8 cellular contexts compared by ENCODE assay signal in genomic region chr11:100687630-100688395, GRCh38. TPM values are rescaled to one million over a fixed set of nuclear protein-coding genes. Genes with fewer than 3 reads are reported as not detected.
DNase-seq lines count a peak whose midpoint lies in the region; ATAC-seq and TF ChIP-seq lines count a peak whose summit lies in the region.

No MANE protein-coding gene starts in this region.

- H3K27me3 Mint-ChIP-seq in Caco-2 (ENCODE audit: insufficient read depth, unreplicated experiment): no peaks in the 10 kb centered on the region

- H3K36me3 ChIP-seq in Caco-2 (ENCODE audit: control insufficient read depth, insufficient read depth, low read length): no peaks in the 10 kb centered on the region

- intact Hi-C loops in Caco-2 (cut with micrococcal nuclease; ENCODE audit: unreplicated experiment): loop anchor here (1.0 to 2.0 kb wide), 6 partner anchors 51 to 242 kb away; no protein-coding TSS in a partner anchor

- peak; percentile 92 for TF ChIP-seq CTCF in Caco-2 (IDR thresholded peaks at IDR 0.05; ENCODE audit: insufficient read depth in 1 of 2, low read depth in 1 of 2, low read length in 1 of 2, severe bottlenecking in 1 of 2, unreplicated experiment in 1 of 2)

- H3K4me3 ChIP-seq in Caco-2 (ENCODE audit: low read depth, low read length): peak overlapping the region; percentile 85

- H3K9me3 ChIP-seq in Caco-2: no peaks in the 10 kb centered on the region

- BruUV-seq in Caco-2 (replicated peaks; lab: Mats Ljungman, UMichigan): TSS peak; percentile 34

- H3K9me3 Mint-ChIP-seq in Caco-2 (ENCODE audit: unreplicated experiment): no peaks in the 10 kb centered on the region

- peak; percentile 60 for ATAC-seq in GM19043 (IDR thresholded peaks at IDR 0.05; ENCODE audit: low read depth, unreplicated experiment)
- ATAC-seq in HG03159 (IDR thresholded peaks at IDR 0.05; ENCODE audit: unreplicated experiment): peak; percentile 70

- POLR2A ChIA-PET in Caco-2 (lab: Charles Lee): interaction anchor here (0.7 to 1.0 kb wide), 4 partner anchors 88 to 161 kb away, joined by 3 to 6 read pairs (median 4); no protein-coding TSS in a partner anchor

- H3K4me1 ChIP-seq in Caco-2: peaks cover 9% of the 10 kb centered on the region

- peak overlapping the region; percentile 100 for H3K4me3 Mint-ChIP-seq in Caco-2 (ENCODE audit: unreplicated experiment)

- no peaks in the 10 kb centered on the region for H3K27me3 ChIP-seq in Caco-2 (replicated peaks; ENCODE audit: control insufficient read depth, insufficient read depth, low read length)

- peak; percentile 78 for DNase-seq in Caco-2
- peak; percentile 45 for DNase-seq in NOMO-1 treated with dmso at 0.1 percent for 144 hours (lab: John Stamatoyannopoulos, UW; ENCODE audit: unreplicated experiment)
- peak; percentile 89 for DNase-seq in astrocyte of the hippocampus (ENCODE audit: low read depth, low spot score)
- DNase-seq in hypothalamus (lab: John Stamatoyannopoulos, UW): peak in 35 of 51 donors; percentile 11 to 73 (median 30)
- DNase-seq in renal cortical epithelial cell (ENCODE audit: low read depth): peak; percentile 88
- DNase-seq in stimulated activated CD4-positive, alpha-beta T cell treated with anti-CD3 and anti-CD28 coated beads, Interleukin-1b, Interleukin-23, amount 100 ng/mL, for 48 hours: no peak

- no peaks in the 10 kb centered on the region for H3K36me3 Mint-ChIP-seq in Caco-2 (ENCODE audit: insufficient read depth, unreplicated experiment)

- CTCF ChIA-PET in Caco-2 (lab: Charles Lee): interaction anchor here (0.6 to 2.8 kb wide), 29 partner anchors 8 to 174 kb away, joined by 3 to 42 read pairs (median 5); no protein-coding TSS in a partner anchor

- peaks cover 21% of the 10 kb centered on the region for H3K4me1 Mint-ChIP-seq in Caco-2 (ENCODE audit: low read depth, unreplicated experiment)

- H3K27ac Mint-ChIP-seq in Caco-2 (ENCODE audit: unreplicated experiment): peak overlapping the region; percentile 89

RNA-seq across cellular contexts. Expression of gene ARHGAP42, which starts 0.7 kb away (rescaled TPM):
- total RNA-seq in Caco-2 (2022) (8.4 and 14.1 TPM in 2 replicates), renal cortical epithelial cell (15.8 and 24.5 TPM in 2 replicates)
